In the genomic region with DNA sequence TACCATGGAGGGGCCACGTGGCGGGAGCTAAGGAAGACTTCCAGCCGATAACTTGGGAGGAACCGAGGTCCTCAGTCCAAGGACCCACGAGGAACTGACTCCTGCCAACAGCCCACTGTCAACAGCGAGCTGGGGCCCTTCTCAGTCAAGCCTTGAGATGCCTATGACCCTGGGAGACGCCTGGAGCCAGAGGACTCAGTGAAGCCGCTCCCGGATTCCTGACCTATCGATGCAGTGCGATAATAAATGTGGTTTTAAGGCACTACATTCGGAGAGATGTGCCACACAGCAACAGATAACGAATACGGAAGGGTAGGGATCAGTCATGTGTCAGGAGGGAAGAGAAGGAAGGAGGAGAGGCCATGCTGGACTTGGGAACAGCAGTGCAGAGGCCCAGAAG, we compare ENCODE assay signal across 27 cellular contexts.
"Had no signal": no experiment of that assay in that cellular context is flagged by ENCODE, and none has a peak within 500 bp of the region (broad histone marks: within the 10 kb centered on the region; RNA-seq: fewer than 3 reads in every experiment).

No MANE protein-coding gene starts in this region.

- H3K36me3 Mint-ChIP-seq: activated naive CD4-positive, alpha-beta T cell treated with anti-CD3 and anti-CD28 coated beads, Interleukin-2, amount 50 U/mL, for 72 hours; naive thymus-derived CD8-positive, alpha-beta T cell had no signal

- H3K27me3 Mint-ChIP-seq: activated CD8-positive, alpha-beta T cell treated with anti-CD3 and anti-CD28 coated beads for 36 hours; stimulated activated naive CD8-positive, alpha-beta T cell treated with anti-CD3 and anti-CD28 coated beads, Interleukin-15, Interleukin-2, amounts not matched to agents 100 ng/mL and 50 ng/mL, for 24 hours had no signal

- H3K27me3 ChIP-seq: cardiac muscle cell, dorsolateral prefrontal cortex, gastrocnemius medialis, right atrium auricular region, upper lobe of left lung had no signal

- H3K9me3 Mint-ChIP-seq: activated CD8-positive, alpha-beta T cell treated with anti-CD3 and anti-CD28 coated beads for 36 hours; activated naive CD4-positive, alpha-beta T cell treated with anti-CD3 and anti-CD28 coated beads, Interleukin-2, amount 50 U/mL, for 72 hours; activated T-cell treated with anti-CD3 and anti-CD28 coated beads, Interleukin-2, amount 50 U/mL, for 4 hours; naive thymus-derived CD8-positive, alpha-beta T cell; stimulated activated naive CD8-positive, alpha-beta T cell treated with anti-CD3 and anti-CD28 coated beads, Interleukin-15, Interleukin-2, amounts not matched to agents 100 ng/mL and 50 ng/mL, for 24 hours; T-helper 2 cell treated with Interferon-gamma antibody and Interleukin-4, amounts not matched to agents 5 μg/mL and 100 μg/mL, for 36 hours had no signal

- H3K27ac ChIP-seq: cardiac muscle cell, coronary artery, dorsolateral prefrontal cortex, gastrocnemius medialis, left ventricle myocardium inferior, right atrium auricular region, thoracic aorta, upper lobe of left lung had no signal

- H3K27ac Mint-ChIP-seq: activated B cell treated with CpG ODN at 0.5 μM for 24 hours; activated CD8-positive, alpha-beta T cell treated with anti-CD3 and anti-CD28 coated beads for 36 hours; activated naive CD4-positive, alpha-beta T cell treated with anti-CD3 and anti-CD28 coated beads, Interleukin-2, amount 50 U/mL, for 72 hours; naive thymus-derived CD8-positive, alpha-beta T cell; stimulated activated naive CD8-positive, alpha-beta T cell treated with anti-CD3 and anti-CD28 coated beads, Interleukin-15, Interleukin-2, amounts not matched to agents 100 ng/mL and 50 ng/mL, for 24 hours; T-helper 2 cell treated with Interferon-gamma antibody and Interleukin-4, amounts not matched to agents 5 μg/mL and 100 μg/mL, for 36 hours had no signal

- ATAC-seq: activated CD8-positive, alpha-beta T cell treated with anti-CD3 and anti-CD28 coated beads for 36 hours; activated naive CD4-positive, alpha-beta T cell treated with anti-CD3 and anti-CD28 coated beads, Interleukin-2, amount 50 U/mL, for 72 hours; activated T-cell treated with anti-CD3 and anti-CD28 coated beads, Interleukin-2, amount 50 U/mL, for 4 hours; gastrocnemius medialis; naive thymus-derived CD8-positive, alpha-beta T cell had no signal

- DNase-seq: activated B cell treated with CpG ODN at 0.5 μM for 24 hours; activated CD4-positive, alpha-beta T cell treated with anti-CD3 and anti-CD28 coated beads, Interleukin-2, amount 50 U/mL, for 1 hour; activated CD8-positive, alpha-beta T cell treated with anti-CD3 and anti-CD28 coated beads for 36 hours; activated naive CD4-positive, alpha-beta T cell; activated T-cell treated with anti-CD3 and anti-CD28 coated beads, Interleukin-2, amount 50 U/mL, for 4 hours; cerebellar nuclear complex; dorsolateral prefrontal cortex; effector memory CD4-positive, alpha-beta T cell; gastrocnemius medialis; glutamatergic neuron; left ventricle myocardium inferior; mammary epithelial cell; midbrain; naive thymus-derived CD8-positive, alpha-beta T cell; nucleus accumbens; stimulated activated CD4-positive, alpha-beta T cell treated with anti-CD3 and anti-CD28 coated beads, Interleukin-2, amount 100 ng/mL, for 48 hours; T-helper 1 cell; upper lobe of left lung had no signal

- H3K4me1 ChIP-seq: gastrocnemius medialis, left ventricle myocardium inferior, right atrium auricular region, upper lobe of left lung had no signal

- H3K4me1 Mint-ChIP-seq: activated B cell treated with CpG ODN at 0.5 μM for 24 hours, neural crest cell had no signal

- FAIRE-seq: islet of Langerhans had no signal

- H3K36me3 ChIP-seq: cardiac muscle cell, gastrocnemius medialis, left ventricle myocardium inferior, right atrium auricular region, thoracic aorta, upper lobe of left lung had no signal

- H3K9me3 ChIP-seq: gastrocnemius medialis, left ventricle myocardium inferior, right atrium auricular region, thoracic aorta, upper lobe of left lung had no signal

- H3K4me3 Mint-ChIP-seq: activated B cell treated with CpG ODN at 0.5 μM for 24 hours; activated CD8-positive, alpha-beta T cell treated with anti-CD3 and anti-CD28 coated beads for 36 hours; activated T-cell treated with anti-CD3 and anti-CD28 coated beads, Interleukin-2, amount 50 U/mL, for 4 hours; naive thymus-derived CD8-positive, alpha-beta T cell; neural crest cell; stimulated activated naive CD8-positive, alpha-beta T cell treated with anti-CD3 and anti-CD28 coated beads, Interleukin-15, Interleukin-2, amounts not matched to agents 100 ng/mL and 50 ng/mL, for 24 hours; T-helper 2 cell treated with Interferon-gamma antibody and Interleukin-4, amounts not matched to agents 5 μg/mL and 100 μg/mL, for 36 hours had no signal

- H3K4me3 ChIP-seq: cardiac muscle cell, coronary artery, dorsolateral prefrontal cortex, gastrocnemius medialis, left ventricle myocardium inferior, right atrium auricular region, thoracic aorta, upper lobe of left lung had no signal
